Comparison of ENCODE assay signal across 19 cellular contexts in genomic region chr5:142339781-142340180, GRCh38. TPM values are rescaled to one million over a fixed set of nuclear protein-coding genes. Genes with fewer than 3 reads are reported as not detected.
"Had no signal": no experiment of that assay in that cellular context is flagged by ENCODE, and none has a peak within 500 bp of the region (broad histone marks: within the 10 kb centered on the region; RNA-seq: fewer than 3 reads in every experiment).

No MANE protein-coding gene starts in this region.

- H3K27ac ChIP-seq: coronary artery, dorsolateral prefrontal cortex, esophagus muscularis mucosa, foreskin keratinocyte, gastroesophageal sphincter, heart right ventricle, left lung, lower lobe of right lung had no signal

- H3K36me3 ChIP-seq: esophagus muscularis mucosa, gastroesophageal sphincter, heart right ventricle, left lung, lower lobe of right lung had no signal

- H3K4me1 ChIP-seq: esophagus muscularis mucosa, foreskin keratinocyte, gastroesophageal sphincter had no signal

- H3K4me3 ChIP-seq: coronary artery, dorsolateral prefrontal cortex, esophagus muscularis mucosa, gastroesophageal sphincter, heart right ventricle, left lung, lower lobe of right lung had no signal

- ATAC-seq: foreskin keratinocyte, gastroesophageal sphincter, heart right ventricle, left cardiac atrium, left lung, left ventricle myocardium superior, lower lobe of right lung had no signal

- DNase-seq: dermis blood vessel endothelial cell; dorsolateral prefrontal cortex; effector CD4-positive, alpha-beta T cell; effector memory CD4-positive, alpha-beta T cell; foreskin keratinocyte; glutamatergic neuron; head of caudate nucleus; heart right ventricle; hippocampal formation; left cardiac atrium; left lung; left ventricle myocardium superior; lower lobe of right lung; mesenchymal stem cell; midbrain had no signal

- H3K27me3 ChIP-seq: dorsolateral prefrontal cortex, esophagus muscularis mucosa, foreskin keratinocyte, gastroesophageal sphincter, heart right ventricle, left lung had no signal

RNA-seq across cellular contexts. Expression of gene SPRY4, which starts 15.0 kb away (rescaled TPM):
- total RNA-seq: mononuclear cell had no signal
